8 cellular contexts compared by ENCODE assay signal in the genomic region with DNA sequence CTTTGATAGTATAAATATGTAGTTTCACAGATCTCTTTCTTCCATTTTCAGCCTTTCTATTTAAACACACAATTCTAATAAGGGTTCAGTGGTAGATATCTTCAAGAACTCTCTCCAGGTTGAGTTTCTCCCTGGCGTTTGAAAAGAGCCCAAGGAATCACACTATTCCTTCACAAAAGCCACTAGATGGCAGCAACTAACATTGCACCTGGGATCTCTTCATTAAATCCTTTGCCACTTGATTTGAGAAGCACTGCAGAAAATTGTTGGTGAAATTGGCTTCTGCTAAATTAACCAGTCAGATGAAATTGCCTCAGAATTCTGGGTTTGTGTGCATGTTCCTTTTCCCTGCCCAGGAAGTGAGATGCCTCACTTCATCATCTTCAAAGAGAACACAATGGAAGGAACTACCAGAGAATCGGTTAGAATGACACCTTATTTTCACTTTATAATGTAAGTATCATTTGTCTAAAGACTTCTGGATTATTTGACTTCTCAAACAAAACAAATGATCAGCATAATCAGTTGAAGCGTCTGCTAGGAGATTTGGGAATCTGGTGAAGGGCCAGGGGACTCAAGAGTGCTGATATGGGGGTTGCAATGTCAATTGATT. TPM values are rescaled to one million over a fixed set of nuclear protein-coding genes. Genes with fewer than 3 reads are reported as not detected.
DNase-seq lines count a peak whose midpoint lies in the region; ATAC-seq and TF ChIP-seq lines count a peak whose summit lies in the region.

No MANE protein-coding gene starts in this region.

- no peak for ATAC-seq in stimulated activated naive CD8-positive, alpha-beta T cell treated with anti-CD3 and anti-CD28 coated beads, Interleukin-15, Interleukin-2, amounts not matched to agents 100 U/mL and 50 U/mL, for 24 hours

- peak; percentile 95 for TF ChIP-seq RAD21 in liver (IDR thresholded peaks at IDR 0.05)

- H3K4me1 ChIP-seq in mammary epithelial cell (ENCODE audit: insufficient read depth, low read length) (no peaks in the 10 kb centered on the region), liver (ENCODE audit: control insufficient read depth in 4 of 4, insufficient read depth in 4 of 4, low read length in 3 of 4) (peaks cover 0 to 20% (median 13%) of the 10 kb centered on the region in 4 donors)

- no peaks in the 10 kb centered on the region for H3K36me3 ChIP-seq in mammary epithelial cell (ENCODE audit: insufficient read depth, low read length)
- peaks cover 1 to 10% (median 8%) of the 10 kb centered on the region in 4 donors for H3K36me3 ChIP-seq in liver (ENCODE audit: control insufficient read depth in 4 of 4, insufficient read depth in 3 of 4, low read depth in 1 of 4, low read length in 3 of 4)

- POLR2A ChIA-PET in AG04450 (lab: Yijun Ruan, JAX): no interaction called here

- H3K4me2 ChIP-seq in mammary epithelial cell (ENCODE audit: insufficient read depth, low read depth, low read length): no peak overlapping the region

- 38% methylated on average over 3 of the region's 3 CpGs for WGBS in mammary epithelial cell (ENCODE audit: low coverage, missing lambda C conversion rate)
- 25% methylated on average over 3 of the region's 3 CpGs for WGBS in liver

- DNase-seq in AG04450 (ENCODE audit: low read depth, low spot score) (peak; percentile 6), H4 (ENCODE audit: low spot score) (peak; percentile 53), NCI-H2227 (lab: John Stamatoyannopoulos, UW; ENCODE audit: unreplicated experiment) (peak; percentile 68), mammary epithelial cell (peak; percentile 32)
- no peak for DNase-seq in stimulated activated naive CD8-positive, alpha-beta T cell treated with anti-CD3 and anti-CD28 coated beads, Interleukin-15, Interleukin-2, amounts not matched to agents 100 U/mL and 50 U/mL, for 24 hours
- DNase-seq in activated T-cell treated with anti-CD3 and anti-CD28 coated beads, Interleukin-2, amount 50 U/mL, for 48 hours: no peak
- no peak for DNase-seq in activated CD8-positive, alpha-beta memory T cell treated with anti-CD3 and anti-CD28 coated beads, Interleukin-2, amount 50 U/mL, for 48 hours

- H3K79me2 ChIP-seq in mammary epithelial cell (ENCODE audit: insufficient read depth, low read length): no peaks in the 10 kb centered on the region

- H3K9ac ChIP-seq in mammary epithelial cell (ENCODE audit: insufficient read depth, low read length) (no peak overlapping the region), liver (ENCODE audit: low read depth in 1 of 2, low read length in 2 of 2) (no peak overlapping the region)

- H3K9me3 ChIP-seq in AG04450 (ENCODE audit: control insufficient read depth, insufficient read depth, low read length) (no peaks in the 10 kb centered on the region), mammary epithelial cell (replicated peaks; ENCODE audit: insufficient read depth, low read length) (no peaks in the 10 kb centered on the region), liver (ENCODE audit: control insufficient read depth in 4 of 4, low read length in 3 of 4) (no peaks in the 10 kb centered on the region)

- CTCF ChIA-PET in AG04450 (lab: Charles Lee) (interaction anchor here (0.7 to 4.1 kb wide), 5 partner anchors 10 to 587 kb away, joined by 3 to 45 read pairs (median 4); no protein-coding TSS in a partner anchor), mammary epithelial cell (lab: Charles Lee; ENCODE audit: low non-redundant PET) (interaction anchor here (0.6 kb wide), 1 partner anchor 585 kb away, joined by 6 read pairs; no protein-coding TSS in a partner anchor)

- in situ Hi-C loops in mammary epithelial cell (cut with MboI; ENCODE audit: low sequenced_read_pairs in 2 of 2): loop anchor here (10.0 kb wide), 1 partner anchor 578 kb away; no protein-coding TSS in a partner anchor

- H3K4me3 ChIP-seq in AG04450 (ENCODE audit: low read depth, low read length) (no peak overlapping the region), mammary epithelial cell (replicated peaks in 1 of 3; ENCODE audit: insufficient read depth in 1 of 3, low read depth in 2 of 3, low read length in 3 of 3) (no peak overlapping the region), liver (ENCODE audit: low read depth in 1 of 3, low read length in 3 of 3) (no peak overlapping the region)

- intact Hi-C loops in mammary epithelial cell (cut with micrococcal nuclease): loop anchor here (1.0 to 5.0 kb wide), 3 partner anchors 205 to 585 kb away; no protein-coding TSS in a partner anchor

- no TSS peak for BruUV-seq in mammary epithelial cell (replicated peaks; lab: Mats Ljungman, UMichigan)

- no peak overlapping the region for H3K27ac ChIP-seq in AG04450 (ENCODE audit: low read depth, low read length)
- H3K27ac ChIP-seq in mammary epithelial cell (ENCODE audit: insufficient read depth, low read depth, low read length): no peak overlapping the region
- no peak overlapping the region for H3K27ac ChIP-seq in liver (ENCODE audit: low read depth in 1 of 2, low read length in 2 of 2)

- peak; percentile 72 for TF ChIP-seq CTCF in AG04450 (IDR thresholded peaks at IDR 0.05; ENCODE audit: low read depth, low read length)
- TF ChIP-seq CTCF in mammary epithelial cell (conservative IDR thresholded peaks at IDR 0.05 in 1 of 2, IDR thresholded peaks at IDR 0.05 in 1 of 2; ENCODE audit: extremely low read depth in 1 of 2, insufficient read depth in 1 of 2, low read depth in 1 of 2, low read length in 2 of 2): peak; percentile 69 to 74
- TF ChIP-seq CTCF in liver (IDR thresholded peaks at IDR 0.05; ENCODE audit: low read depth, low read length, missing input control): peak; percentile 69

- no peak overlapping the region for H2AFZ ChIP-seq in mammary epithelial cell (ENCODE audit: low read depth, low read length)

- no peaks in the 10 kb centered on the region for H4K20me1 ChIP-seq in mammary epithelial cell (ENCODE audit: insufficient read depth, low read length)

- dilution Hi-C loops in mammary epithelial cell (cut with HindIII; ENCODE audit: low sequenced_read_pairs): no loop called here

- H3K27me3 ChIP-seq in AG04450 (ENCODE audit: control insufficient read depth, insufficient read depth, low read length) (no peaks in the 10 kb centered on the region), mammary epithelial cell (ENCODE audit: insufficient read depth, low read length) (no peaks in the 10 kb centered on the region), liver (ENCODE audit: control insufficient read depth in 4 of 4, insufficient read depth in 4 of 4, low read length in 3 of 4) (no peaks in the 10 kb centered on the region)

TF ChIP-seq in liver, 16 proteins besides CTCF, POLR2A, EP300 and RAD21:
- TF ChIP-seq JUND (IDR thresholded peaks at IDR 0.05): no peak
- no peak for TF ChIP-seq NR2F2 (IDR thresholded peaks at IDR 0.05)
- no peak for TF ChIP-seq GABPA (IDR thresholded peaks at IDR 0.05 in 1 of 2, conservative IDR thresholded peaks at IDR 0.05 in 1 of 2)
- no peak for TF ChIP-seq FOXA2 (IDR thresholded peaks at IDR 0.05)
- TF ChIP-seq, protein P1, sequence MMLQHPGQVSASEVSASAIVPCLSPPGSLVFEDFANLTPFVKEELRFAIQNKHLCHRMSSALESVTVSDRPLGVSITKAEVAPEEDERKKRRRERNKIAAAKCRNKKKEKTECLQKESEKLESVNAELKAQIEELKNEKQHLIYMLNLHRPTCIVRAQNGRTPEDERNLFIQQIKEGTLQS (IDR thresholded peaks at IDR 0.05): no peak
- no peak for TF ChIP-seq HNF4G (IDR thresholded peaks at IDR 0.05)
- TF ChIP-seq TAF1 (conservative IDR thresholded peaks at IDR 0.05): no peak
- no peak for TF ChIP-seq RXRA (IDR thresholded peaks at IDR 0.05)
- TF ChIP-seq, protein P2, sequence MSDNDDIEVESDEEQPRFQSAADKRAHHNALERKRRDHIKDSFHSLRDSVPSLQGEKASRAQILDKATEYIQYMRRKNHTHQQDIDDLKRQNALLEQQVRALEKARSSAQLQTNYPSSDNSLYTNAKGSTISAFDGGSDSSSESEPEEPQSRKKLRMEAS (IDR thresholded peaks at IDR 0.05): no peak
- TF ChIP-seq SP1 (IDR thresholded peaks at IDR 0.05): no peak
- TF ChIP-seq, protein P3, sequence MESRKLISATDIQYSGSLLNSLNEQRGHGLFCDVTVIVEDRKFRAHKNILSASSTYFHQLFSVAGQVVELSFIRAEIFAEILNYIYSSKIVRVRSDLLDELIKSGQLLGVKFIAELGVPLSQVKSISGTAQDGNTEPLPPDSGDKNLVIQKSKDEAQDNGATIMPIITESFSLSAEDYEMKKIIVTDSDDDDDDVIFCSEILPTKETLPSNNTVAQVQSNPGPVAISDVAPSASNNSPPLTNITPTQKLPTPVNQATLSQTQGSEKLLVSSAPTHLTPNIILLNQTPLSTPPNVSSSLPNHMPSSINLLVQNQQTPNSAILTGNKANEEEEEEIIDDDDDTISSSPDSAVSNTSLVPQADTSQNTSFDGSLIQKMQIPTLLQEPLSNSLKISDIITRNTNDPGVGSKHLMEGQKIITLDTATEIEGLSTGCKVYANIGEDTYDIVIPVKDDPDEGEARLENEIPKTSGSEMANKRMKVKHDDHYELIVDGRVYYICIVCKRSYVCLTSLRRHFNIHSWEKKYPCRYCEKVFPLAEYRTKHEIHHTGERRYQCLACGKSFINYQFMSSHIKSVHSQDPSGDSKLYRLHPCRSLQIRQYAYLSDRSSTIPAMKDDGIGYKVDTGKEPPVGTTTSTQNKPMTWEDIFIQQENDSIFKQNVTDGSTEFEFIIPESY (IDR thresholded peaks at IDR 0.05): no peak

RNA-seq across cellular contexts. Expression of a gene that starts 6.8 kb away (rescaled TPM):
- polyA plus RNA-seq in AG04450 (2011; rRNA removed): not detected in 2 replicates
- not detected in 2 replicates for polyA minus RNA-seq in AG04450 (2011; rRNA and poly(A)+ RNA removed)
- total RNA-seq in H4 (2014; rRNA removed; shearing (Covaris generic)): not detected in 2 replicates
- not detected for total RNA-seq in mammary epithelial cell
- polyA plus RNA-seq in mammary epithelial cell: not detected
- not detected for polyA minus RNA-seq in mammary epithelial cell
- total RNA-seq in liver: 10 to 100 TPM; 11.2 to 47.7 TPM
- 10 to 100 TPM; 14.7 to 22.4 TPM for polyA plus RNA-seq in liver

Comparison
In these comparisons a context has a peak if more than half of its experiments do, and no peak if none do; other contexts are left out.
1. DNase-seq: peak in AG04450 (single experiment), H4 (single experiment), NCI-H2227 (single experiment) and mammary epithelial cell (single experiment); none in stimulated activated naive CD8-positive, alpha-beta T cell treated with anti-CD3 and anti-CD28 coated beads, Interleukin-15, Interleukin-2, amounts not matched to agents 100 U/mL and 50 U/mL, for 24 hours (single experiment), activated T-cell treated with anti-CD3 and anti-CD28 coated beads, Interleukin-2, amount 50 U/mL, for 48 hours (0 of 2) and activated CD8-positive, alpha-beta memory T cell treated with anti-CD3 and anti-CD28 coated beads, Interleukin-2, amount 50 U/mL, for 48 hours (single experiment).
2. RNA of a gene that starts 6.8 kb away (total RNA-seq): 11.2 to 47.7 TPM in liver; not detected in H4 and not detected in mammary epithelial cell; every median in the first group is over 10 times any median in the second.
3. Peak in every context shown above with its lines, with median percentiles within 50 percentile points of each other: CTCF ChIP-seq.